ENCODE assay signal across 1 cellular context in genomic region chr2:58155160-58155778, GRCh38.
TF ChIP-seq lines count a peak whose summit lies in the region.

No MANE protein-coding gene starts in this region.

TF ChIP-seq in GM23338, 12 proteins besides CTCF, POLR2A, EP300 and RAD21 (continued from another document):
- TF ChIP-seq REST (IDR thresholded peaks at IDR 0.05; ENCODE audit: unreplicated experiment) (no peak), CREB1 (CRISPR knock-in tag; IDR thresholded peaks at IDR 0.05; ENCODE audit: low read depth) (no peak), NANOG (IDR thresholded peaks at IDR 0.05; ENCODE audit: borderline replicate concordance) (no peak), JUNB (IDR thresholded peaks at IDR 0.05; ENCODE audit: unreplicated experiment) (no peak), EZH2 (IDR thresholded peaks at IDR 0.05; ENCODE audit: low read depth, unreplicated experiment) (no peak)
